Comparison of ENCODE assay signal across 8 cellular contexts in genomic region chr10:114767101-114767588, GRCh38. TPM values are rescaled to one million over a fixed set of nuclear protein-coding genes. Genes with fewer than 3 reads are reported as not detected.
DNase-seq lines count a peak whose midpoint lies in the region; ATAC-seq and TF ChIP-seq lines count a peak whose summit lies in the region.

No MANE protein-coding gene starts in this region.

- H3K79me2 ChIP-seq in neural progenitor cell (ENCODE audit: low read depth), result no peaks in the 10 kb centered on the region

- H3K4me1 Mint-ChIP-seq in neural progenitor cell, result peaks cover 7% of the 10 kb centered on the region

- H3K36me3 Mint-ChIP-seq in neural progenitor cell, result no peaks in the 10 kb centered on the region

- DNase-seq in Peyer's patch (no peak), epithelial cell of proximal tubule (ENCODE audit: low read depth) (no peak), neural progenitor cell (ENCODE audit: low spot score) (no peak), cerebellar nuclear complex (lab: John Stamatoyannopoulos, UW) (no peak), germinal center (ENCODE audit: low spot score) (no peak), HK-2 (ENCODE audit: unreplicated experiment) (no peak)

- TF ChIP-seq CTCF in Peyer's patch (IDR thresholded peaks at IDR 0.05) (no peak), epithelial cell of proximal tubule (conservative IDR thresholded peaks at IDR 0.05; ENCODE audit: low read depth, low read length) (no peak), neural progenitor cell (IDR thresholded peaks at IDR 0.05) (no peak)

- ATAC-seq in HG02870 (IDR thresholded peaks at IDR 0.05; ENCODE audit: unreplicated experiment), result no peak

- H3K4me2 ChIP-seq in neural progenitor cell, result peak overlapping the region; percentile 98

- H3K27ac ChIP-seq in Peyer's patch (peak overlapping the region in 3 of 4 donors; percentile 72 to 81 (median 77)), neural progenitor cell (no peak overlapping the region)

- H3K4me3 ChIP-seq in Peyer's patch (peak overlapping the region; percentile 54 to 96 (median 58)), epithelial cell of proximal tubule (ENCODE audit: low read depth, low read length) (peak overlapping the region; percentile 76), neural progenitor cell (peak overlapping the region; percentile 58)

- no peaks in the 10 kb centered on the region for H3K36me3 ChIP-seq in ES-I3 (ENCODE audit: insufficient read depth, low read length)
- no peaks in the 10 kb centered on the region for H3K36me3 ChIP-seq in Peyer's patch
- no peaks in the 10 kb centered on the region for H3K36me3 ChIP-seq in neural progenitor cell

- H3K9me3 ChIP-seq in ES-I3 (ENCODE audit: control insufficient read depth, insufficient read depth, low read length) (no peaks in the 10 kb centered on the region), Peyer's patch (no peaks in the 10 kb centered on the region), neural progenitor cell (ENCODE audit: low read depth) (no peaks in the 10 kb centered on the region)

- H3K27ac Mint-ChIP-seq in neural progenitor cell, result no peak overlapping the region

- TF ChIP-seq POLR2A in Peyer's patch (IDR thresholded peaks at IDR 0.05), result no peak

- peaks cover 13% of the 10 kb centered on the region for H4K20me1 ChIP-seq in neural progenitor cell (ENCODE audit: low read depth)

- H3F3A ChIP-seq in neural progenitor cell (ENCODE audit: low read depth), result no peaks in the 10 kb centered on the region

- peak overlapping the region; percentile 91 for H3K4me3 Mint-ChIP-seq in neural progenitor cell

- no peaks in the 10 kb centered on the region for H3K9me3 Mint-ChIP-seq in neural progenitor cell

- peaks cover 5% of the 10 kb centered on the region; the same call in 1 of the 2 replicates for H3K4me1 ChIP-seq in ES-I3 (ENCODE audit: insufficient read depth, low read length)
- peaks cover 0 to 13% (median 2%) of the 10 kb centered on the region in 4 donors for H3K4me1 ChIP-seq in Peyer's patch
- peaks cover 8% of the 10 kb centered on the region for H3K4me1 ChIP-seq in neural progenitor cell

- H3K27me3 ChIP-seq in Peyer's patch (no peaks in the 10 kb centered on the region), neural progenitor cell (peaks cover 69% of the 10 kb centered on the region)

- H3K27me3 Mint-ChIP-seq in neural progenitor cell (ENCODE audit: insufficient read depth, low read depth), result peaks cover 31% of the 10 kb centered on the region

- H2AFZ ChIP-seq in neural progenitor cell (replicated peaks), result no peak overlapping the region

- H3K9ac ChIP-seq in ES-I3 (ENCODE audit: low read depth, low read length) (peak overlapping the region; percentile 46), neural progenitor cell (no peak overlapping the region)

RNA-seq across cellular contexts. Expression of gene FHIP2A, which starts 54.4 kb away (rescaled TPM):
- total RNA-seq in Peyer's patch (10 to 100 TPM; 21.9 to 30.2 (median 26.8) TPM), epithelial cell of proximal tubule (10.5 and 11.6 TPM in 2 replicates), neural progenitor cell (ENCODE audit: low replicate concordance) (24.1 and 28.2 TPM in 2 replicates)
